ENCODE assay signal across 6 cellular contexts in the genomic region with DNA sequence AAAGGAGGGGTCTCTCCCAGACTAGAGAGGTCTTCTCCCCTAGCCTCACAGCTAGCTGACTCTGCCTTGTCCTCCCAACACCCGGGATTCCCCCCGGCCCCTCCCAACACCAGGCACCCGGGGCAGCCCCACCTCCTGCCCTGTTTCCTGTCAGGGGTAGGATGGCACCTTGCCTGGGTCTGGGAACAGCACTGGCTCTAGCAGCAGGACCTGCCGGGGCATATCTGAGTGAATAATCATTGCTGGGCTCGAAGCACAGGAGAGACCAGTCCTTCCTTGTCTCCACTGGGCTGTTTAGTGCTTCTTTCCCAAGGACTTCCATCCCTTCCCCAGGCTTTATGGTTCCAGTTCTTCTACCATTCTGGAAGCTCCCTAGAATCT. TPM values are rescaled to one million over a fixed set of nuclear protein-coding genes. Genes with fewer than 3 reads are reported as not detected.
DNase-seq lines count a peak whose midpoint lies in the region; ATAC-seq, FAIRE-seq and TF ChIP-seq lines count a peak whose summit lies in the region.

No MANE protein-coding gene starts in this region.

- no peaks in the 10 kb centered on the region for H3K9me2 ChIP-seq in SK-N-SH

- POLR2A ChIA-PET in SK-N-SH (lab: Yijun Ruan, JAX), result interaction anchor here (0.7 kb wide), 1 partner anchor 75 kb away, joined by 5 read pairs; no protein-coding TSS in a partner anchor

- FAIRE-seq in GM19239 (lab: Jason Lieb, UNC), result no peak

- TF ChIP-seq RAD21 in SK-N-SH (IDR thresholded peaks at IDR 0.05; ENCODE audit: low read length), result peak; percentile 15; the same call in 1 of the 2 replicates

- H3F3A ChIP-seq in SK-N-SH (replicated peaks; ENCODE audit: insufficient read depth), result no peaks in the 10 kb centered on the region

- H3K9me3 ChIP-seq in SK-N-SH (no peaks in the 10 kb centered on the region), left ventricle myocardium inferior (replicated peaks) (no peaks in the 10 kb centered on the region)

- TF ChIP-seq CTCF in SK-N-SH (IDR thresholded peaks at IDR 0.05) (no peak), left ventricle myocardium inferior (IDR thresholded peaks at IDR 0.05; ENCODE audit: borderline replicate concordance) (no peak)

- TF ChIP-seq EP300 in SK-N-SH (IDR thresholded peaks at IDR 0.05; ENCODE audit: borderline replicate concordance in 1 of 2, low read depth in 1 of 2, low read length in 1 of 2), result no peak

- H3K9ac ChIP-seq in SK-N-SH, result peak overlapping the region; percentile 27; the same call in 1 of the 2 replicates

- H3K36me3 ChIP-seq in SK-N-SH (replicated peaks in 1 of 2; ENCODE audit: control insufficient read depth in 1 of 2, insufficient read depth in 2 of 2, low read length in 1 of 2), result no peaks in the 10 kb centered on the region
- H3K36me3 ChIP-seq in left ventricle myocardium inferior, result peaks cover 9% of the 10 kb centered on the region

- ATAC-seq in HG03460 (IDR thresholded peaks at IDR 0.05; ENCODE audit: unreplicated experiment), result no peak

- H3K4me3 ChIP-seq in SK-N-SH (ENCODE audit: low read depth in 2 of 2, low read length in 1 of 2), result peak overlapping the region in 1 of 2 experiments; percentile 39; a peak in 1 of 4 replicates
- H3K4me3 ChIP-seq in left ventricle myocardium inferior, result peak overlapping the region; percentile 40

- H3K27ac ChIP-seq in SK-N-SH (ENCODE audit: low read depth in 2 of 2, low read length in 1 of 2) (peak overlapping the region; percentile 57 to 88), left ventricle myocardium inferior (replicated peaks) (peak overlapping the region; percentile 89), substantia nigra (ENCODE audit: low read depth, low read length, poor library complexity, severe bottlenecking) (peak overlapping the region; percentile 96)

- H3K4me1 ChIP-seq in SK-N-SH (ENCODE audit: control insufficient read depth in 1 of 2, insufficient read depth in 2 of 2, low read depth in 1 of 2, low read length in 1 of 2) (peaks cover 27 to 42% of the 10 kb centered on the region in 2 experiments), left ventricle myocardium inferior (peaks cover 63% of the 10 kb centered on the region)

- H3K27me3 ChIP-seq in SK-N-SH (ENCODE audit: insufficient read depth) (no peaks in the 10 kb centered on the region), left ventricle myocardium inferior (ENCODE audit: low read depth) (no peaks in the 10 kb centered on the region)

- H3K79me2 ChIP-seq in SK-N-SH (ENCODE audit: insufficient read depth), result peaks cover 30% of the 10 kb centered on the region

- H2AFZ ChIP-seq in SK-N-SH (ENCODE audit: low read depth), result no peak overlapping the region

- CTCF ChIA-PET in SK-N-SH (lab: Yijun Ruan, JAX), result interaction anchor here (0.9 to 2.7 kb wide), 5 partner anchors 13 to 69 kb away, joined by 3 to 11 read pairs (median 4); no protein-coding TSS in a partner anchor

- 3% methylated on average over 5 of the region's 5 CpGs for WGBS in SK-N-SH (ENCODE audit: low lambda C conversion rate)

- intact Hi-C loops in left ventricle myocardium inferior (cut with micrococcal nuclease), result no loop called here

- no peaks in the 10 kb centered on the region for H4K20me1 ChIP-seq in SK-N-SH (ENCODE audit: insufficient read depth)

- DNase-seq in SK-N-SH, result peak; percentile 83
- peak; percentile 63 for DNase-seq in left ventricle myocardium inferior
- DNase-seq in substantia nigra (lab: John Stamatoyannopoulos, UW), result peak in 40 of 49 donors; percentile 11 to 82 (median 58)
- DNase-seq in NCI-H1930 (lab: John Stamatoyannopoulos, UW), result no peak
- DNase-seq in GM19239 (ENCODE audit: insufficient read length, low spot score), result no peak

- H3K4me2 ChIP-seq in SK-N-SH, result peak overlapping the region; percentile 68

TF ChIP-seq in SK-N-SH, 30 proteins besides CTCF, POLR2A, EP300 and RAD21 (continues in another document):
- TF ChIP-seq CHD2 (IDR thresholded peaks at IDR 0.05; ENCODE audit: low read length, partially characterized antibody) (no peak), JUND (IDR thresholded peaks at IDR 0.05) (no peak), YY1 (IDR thresholded peaks at IDR 0.05; ENCODE audit: low read depth) (no peak), RXRA (IDR thresholded peaks at IDR 0.05; ENCODE audit: borderline replicate concordance, low read depth) (no peak; the same call in 1 of the 2 replicates), ZBTB33 (IDR thresholded peaks at IDR 0.05; ENCODE audit: borderline replicate concordance, low read depth) (no peak), MXI1 (IDR thresholded peaks at IDR 0.05; ENCODE audit: low read depth, low read length) (peak; percentile 38; the same call in 1 of the 2 replicates), ELF1 (IDR thresholded peaks at IDR 0.05) (no peak), RFX5 (IDR thresholded peaks at IDR 0.05; ENCODE audit: low read length) (no peak), FOXM1 (IDR thresholded peaks at IDR 0.05; ENCODE audit: low read depth) (no peak), NFIC (IDR thresholded peaks at IDR 0.05; ENCODE audit: borderline replicate concordance) (no peak), TCF12 (IDR thresholded peaks at IDR 0.05) (peak; percentile 69), TEAD4 (IDR thresholded peaks at IDR 0.05; ENCODE audit: borderline replicate concordance, insufficient read depth) (no peak), RCOR1 (IDR thresholded peaks at IDR 0.05; ENCODE audit: low read length) (no peak), FOSL2 (IDR thresholded peaks at IDR 0.05; ENCODE audit: borderline replicate concordance, low read depth) (no peak), NRF1 (IDR thresholded peaks at IDR 0.05; ENCODE audit: low read depth, low read length) (no peak), TAF1 (IDR thresholded peaks at IDR 0.05; ENCODE audit: borderline replicate concordance, low read depth, low read length) (no peak), FOXJ3 (CRISPR knock-in tag; IDR thresholded peaks at IDR 0.05) (no peak)
- TF ChIP-seq, protein P1, sequence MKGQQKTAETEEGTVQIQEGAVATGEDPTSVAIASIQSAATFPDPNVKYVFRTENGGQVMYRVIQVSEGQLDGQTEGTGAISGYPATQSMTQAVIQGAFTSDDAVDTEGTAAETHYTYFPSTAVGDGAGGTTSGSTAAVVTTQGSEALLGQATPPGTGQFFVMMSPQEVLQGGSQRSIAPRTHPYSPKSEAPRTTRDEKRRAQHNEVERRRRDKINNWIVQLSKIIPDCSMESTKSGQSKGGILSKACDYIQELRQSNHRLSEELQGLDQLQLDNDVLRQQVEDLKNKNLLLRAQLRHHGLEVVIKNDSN (IDR thresholded peaks at IDR 0.05; ENCODE audit: borderline replicate concordance, low read depth), result 0 out of 2 replicates have a peak, but pooled peaks have one; percentile 6
- TF ChIP-seq, protein P2, sequence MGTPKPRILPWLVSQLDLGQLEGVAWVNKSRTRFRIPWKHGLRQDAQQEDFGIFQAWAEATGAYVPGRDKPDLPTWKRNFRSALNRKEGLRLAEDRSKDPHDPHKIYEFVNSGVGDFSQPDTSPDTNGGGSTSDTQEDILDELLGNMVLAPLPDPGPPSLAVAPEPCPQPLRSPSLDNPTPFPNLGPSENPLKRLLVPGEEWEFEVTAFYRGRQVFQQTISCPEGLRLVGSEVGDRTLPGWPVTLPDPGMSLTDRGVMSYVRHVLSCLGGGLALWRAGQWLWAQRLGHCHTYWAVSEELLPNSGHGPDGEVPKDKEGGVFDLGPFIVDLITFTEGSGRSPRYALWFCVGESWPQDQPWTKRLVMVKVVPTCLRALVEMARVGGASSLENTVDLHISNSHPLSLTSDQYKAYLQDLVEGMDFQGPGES (IDR thresholded peaks at IDR 0.05; ENCODE audit: low read depth, low read length), result no peak
- TF ChIP-seq, protein P3, sequence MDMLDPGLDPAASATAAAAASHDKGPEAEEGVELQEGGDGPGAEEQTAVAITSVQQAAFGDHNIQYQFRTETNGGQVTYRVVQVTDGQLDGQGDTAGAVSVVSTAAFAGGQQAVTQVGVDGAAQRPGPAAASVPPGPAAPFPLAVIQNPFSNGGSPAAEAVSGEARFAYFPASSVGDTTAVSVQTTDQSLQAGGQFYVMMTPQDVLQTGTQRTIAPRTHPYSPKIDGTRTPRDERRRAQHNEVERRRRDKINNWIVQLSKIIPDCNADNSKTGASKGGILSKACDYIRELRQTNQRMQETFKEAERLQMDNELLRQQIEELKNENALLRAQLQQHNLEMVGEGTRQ (IDR thresholded peaks at IDR 0.05; ENCODE audit: borderline replicate concordance, low read depth, low read length), result no peak

RNA-seq across cellular contexts. Expression of gene MINK1, which starts 25.7 kb away (rescaled TPM):
- 53.2 and 64.7 TPM in 2 replicates for polyA plus RNA-seq in SK-N-SH (2012; rRNA removed)
- 18.6 and 27.5 TPM in 2 replicates for polyA plus RNA-seq in SK-N-SH (2012; cell fraction: cytosol; rRNA removed)
- 231 and 235 TPM in 2 replicates for polyA plus RNA-seq in SK-N-SH (2012; cell fraction: nucleus; rRNA removed)
- 50.9 TPM for total RNA-seq in left ventricle myocardium inferior

RNA-seq across cellular contexts. Expression of gene C17orf107, which starts 40.5 kb away (rescaled TPM):
- 0.44 and 0.52 TPM in 2 replicates for polyA plus RNA-seq in SK-N-SH (2012; rRNA removed)
- 0.14 and 0.16 TPM in 2 replicates for polyA plus RNA-seq in SK-N-SH (2012; cell fraction: cytosol; rRNA removed)
- polyA plus RNA-seq in SK-N-SH (2012; cell fraction: nucleus; rRNA removed), result 1.6 and 1.8 TPM in 2 replicates
- total RNA-seq in left ventricle myocardium inferior, result 0.80 TPM

RNA-seq across cellular contexts. Expression of gene CHRNE, which starts 44.0 kb away (rescaled TPM):
- polyA plus RNA-seq in SK-N-SH (2012; rRNA removed), result 0.54 and 0.71 TPM in 2 replicates
- polyA plus RNA-seq in SK-N-SH (2012; cell fraction: cytosol; rRNA removed), result 0.24 and 0.42 TPM in 2 replicates
- 3.8 and 4.9 TPM in 2 replicates for polyA plus RNA-seq in SK-N-SH (2012; cell fraction: nucleus; rRNA removed)
- 1.5 TPM for total RNA-seq in left ventricle myocardium inferior

RNA-seq across cellular contexts. Expression of gene PLD2, which starts 51.9 kb away (rescaled TPM):
- 42.5 and 49.2 TPM in 2 replicates for polyA plus RNA-seq in SK-N-SH (2012; rRNA removed)
- polyA plus RNA-seq in SK-N-SH (2012; cell fraction: cytosol; rRNA removed), result 12.3 and 17.3 TPM in 2 replicates
- polyA plus RNA-seq in SK-N-SH (2012; cell fraction: nucleus; rRNA removed), result 199 and 209 TPM in 2 replicates
- 11.2 TPM for total RNA-seq in left ventricle myocardium inferior

Comparison
In these comparisons a context has a peak if more than half of its experiments do, and no peak if none do; other contexts are left out.
1. DNase-seq: peak in SK-N-SH (single experiment), left ventricle myocardium inferior (single experiment) and substantia nigra (40 of 49); none in NCI-H1930 (0 of 2) and GM19239 (single experiment).
2. Peak in every context shown above with its lines, with median percentiles within 50 percentile points of each other: H3K27ac ChIP-seq.